In genomic region chr18:79738565-79739439, GRCh38 we compare ENCODE assay signal across 16 cellular contexts. TPM values are rescaled to one million over a fixed set of nuclear protein-coding genes. Genes with fewer than 3 reads are reported as not detected.
DNase-seq lines count a peak whose midpoint lies in the region; ATAC-seq and TF ChIP-seq lines count a peak whose summit lies in the region.
"Had no signal": no experiment of that assay in that cellular context is flagged by ENCODE, and none has a peak within 500 bp of the region (broad histone marks: within the 10 kb centered on the region; RNA-seq: fewer than 3 reads in every experiment).

No MANE protein-coding gene starts in this region.

- H3K4me3 ChIP-seq in AG10803 (ENCODE audit: low read length) (no peak overlapping the region), fibroblast of villous mesenchyme (ENCODE audit: low read depth, low read length) (no peak overlapping the region)

- ATAC-seq in HG02973 (IDR thresholded peaks at IDR 0.05; ENCODE audit: unreplicated experiment) (no peak), HG03175 (IDR thresholded peaks at IDR 0.05; ENCODE audit: unreplicated experiment) (no peak)
- ATAC-seq: T-cell had no signal

- TF ChIP-seq CTCF in AG10803 (conservative IDR thresholded peaks at IDR 0.05; ENCODE audit: low read length) (no peak), fibroblast of villous mesenchyme (IDR thresholded peaks at IDR 0.05; ENCODE audit: insufficient read depth, low read depth, low read length) (no peak), GM13977 (IDR thresholded peaks at IDR 0.05; ENCODE audit: extremely low read depth, insufficient read depth, missing control alignments) (no peak)

- in situ Hi-C loops in GM13977 (cut with MboI; ENCODE audit: low pct_unique_long_range_greater_than_20kb, low sequenced_read_pairs, unreplicated experiment), result no loop called here

- DNase-seq in AG10803 (ENCODE audit: low read depth) (peak; percentile 74), amniotic epithelial cell (ENCODE audit: low read depth) (peak; percentile 83), fibroblast of villous mesenchyme (ENCODE audit: low read depth) (peak; percentile 69), pons (ENCODE audit: low spot score) (peak; percentile 85), dedifferentiated amniotic fluid mesenchymal stem cell (ENCODE audit: extremely low spot score) (no peak), GM13977 (ENCODE audit: low spot score) (no peak)
- DNase-seq: activated CD4-positive, alpha-beta memory T cell treated with anti-CD3 and anti-CD28 coated beads, Interleukin-2, amount 10 ng/mL, durations not matched to agents 7 days and 5 days; activated T-cell treated with anti-CD3 and anti-CD28 coated beads, Interleukin-2, amount 50 U/mL, for 48 hours; cerebellar nuclear complex; NCI-H1436; NCI-H2227 treated with DMSO at 0.1 percent for 48 hours; T-cell had no signal

RNA-seq across cellular contexts. Expression of gene KCNG2, which starts 58.9 kb away (rescaled TPM):
- under 0.01 and 0.64 TPM in 2 replicates for total RNA-seq in fibroblast of villous mesenchyme
- total RNA-seq: activated CD4-positive, alpha-beta memory T cell treated with anti-CD3 and anti-CD28 coated beads, Interleukin-2, amount 10 ng/mL, durations not matched to agents 7 days and 5 days; mesothelial cell of epicardium; neural crest cell; T-cell had no signal

RNA-seq across cellular contexts. Expression of gene CTDP1, which starts 59.2 kb away (rescaled TPM):
- total RNA-seq in fibroblast of villous mesenchyme, result 20.7 and 21.3 TPM in 2 replicates

Comparison
In these comparisons a context has a peak if more than half of its experiments do, and no peak if none do; other contexts are left out.
1. DNase-seq: peak in AG10803 (single experiment), amniotic epithelial cell (single experiment), fibroblast of villous mesenchyme (single experiment) and pons (single experiment); none in dedifferentiated amniotic fluid mesenchymal stem cell (single experiment) and GM13977 (single experiment).